In the genomic region with DNA sequence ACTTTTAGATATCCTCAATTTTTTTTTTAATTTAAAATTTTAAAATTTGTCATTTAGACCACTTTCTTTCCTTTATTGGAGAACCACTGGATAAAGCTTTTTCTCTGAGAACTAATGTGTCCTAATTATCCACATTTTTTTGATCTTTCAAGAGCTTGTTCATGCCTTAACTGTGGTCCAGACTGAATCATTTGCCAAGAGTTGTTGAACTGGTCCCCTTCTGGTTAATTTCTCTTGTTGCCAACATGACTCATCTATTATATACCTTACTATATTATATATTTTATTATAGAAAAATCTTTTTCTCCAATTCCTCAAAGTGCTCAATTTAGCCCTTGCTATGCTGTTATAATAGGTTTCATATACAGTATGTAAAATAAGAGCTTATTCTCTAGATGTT, we compare ENCODE assay signal across 18 cellular contexts.
"Had no signal": no experiment of that assay in that cellular context is flagged by ENCODE, and none has a peak within 500 bp of the region (broad histone marks: within the 10 kb centered on the region; RNA-seq: fewer than 3 reads in every experiment).

No MANE protein-coding gene starts in this region.

- DNase-seq: activated CD4-positive, alpha-beta T cell treated with anti-CD3 and anti-CD28 coated beads for 48 hours; activated CD8-positive, alpha-beta memory T cell treated with anti-CD3 and anti-CD28 coated beads, Interleukin-2, amount 50 U/mL, for 48 hours; activated CD8-positive, alpha-beta T cell treated with anti-CD3 and anti-CD28 coated beads, Interleukin-2, amount 10 ng/mL, durations not matched to agents 7 days and 5 days; activated naive CD8-positive, alpha-beta T cell treated with anti-CD3 and anti-CD28 coated beads, Interleukin-2, amount 10 ng/mL, durations not matched to agents 7 days and 5 days; anterior cingulate cortex; caudate nucleus; effector CD8-positive, alpha-beta T cell; kidney glomerular epithelial cell; retina; tibial artery; uterus had no signal

- H3K4me3 ChIP-seq: coronary artery, hepatocyte, lung, skin epidermis, tibial artery, uterus had no signal

- ATAC-seq: activated CD8-positive, alpha-beta T cell treated with anti-CD3 and anti-CD28 coated beads, Interleukin-2, amount 10 ng/mL, durations not matched to agents 7 days and 5 days; WTC11 had no signal

- H3K4me2 ChIP-seq: hepatocyte had no signal

- H2AFZ ChIP-seq: hepatocyte, parathyroid adenoma had no signal

- H3K27ac ChIP-seq: coronary artery, epithelial cell of prostate, hepatocyte, parathyroid adenoma, skin epidermis, tibial artery, uterus had no signal

- H3K27me3 ChIP-seq: hepatocyte, tibial artery, uterus had no signal

- H3K79me2 ChIP-seq: hepatocyte, parathyroid adenoma had no signal

- H3K4me1 ChIP-seq: parathyroid adenoma, uterus had no signal

- H3K36me3 ChIP-seq: uterus had no signal

- H3K9me3 ChIP-seq: tibial artery, uterus had no signal

- H3K9ac ChIP-seq: parathyroid adenoma had no signal
